ENCODE assay signal across 1 cellular context in genomic region chr12:116333402-116333801, GRCh38.
TF ChIP-seq lines count a peak whose summit lies in the region.

No MANE protein-coding gene starts in this region.

TF ChIP-seq in H1, 55 proteins besides CTCF, POLR2A, EP300 and RAD21 (continued from another document):
- TF ChIP-seq USF2 (IDR thresholded peaks at IDR 0.05; ENCODE audit: low read length) (no peak), TBP (IDR thresholded peaks at IDR 0.05; ENCODE audit: low read depth, low read length) (no peak), SIN3A (conservative IDR thresholded peaks at IDR 0.05 in 1 of 2, IDR thresholded peaks at IDR 0.05 in 1 of 2; ENCODE audit: low read depth in 1 of 2, low read length in 2 of 2) (no peak), NANOG (IDR thresholded peaks at IDR 0.05; ENCODE audit: insufficient read depth, low read depth, low read length, poor library complexity, severe bottlenecking) (no peak), GTF2F1 (IDR thresholded peaks at IDR 0.05; ENCODE audit: borderline replicate concordance, low read depth, low read length) (no peak), KDM4A (IDR thresholded peaks at IDR 0.05; ENCODE audit: low read depth, low read length, severe bottlenecking) (no peak), E2F6 (IDR thresholded peaks at IDR 0.05) (no peak), NRF1 (IDR thresholded peaks at IDR 0.05; ENCODE audit: low read depth, low read length) (no peak), SRF (IDR thresholded peaks at IDR 0.05; ENCODE audit: low read depth, low read length) (no peak), SP4 (IDR thresholded peaks at IDR 0.05; ENCODE audit: low read length) (no peak), RBBP5 (IDR thresholded peaks at IDR 0.05; ENCODE audit: borderline replicate concordance, low read depth, low read length) (no peak), RFX5 (IDR thresholded peaks at IDR 0.05; ENCODE audit: borderline replicate concordance, low read depth, low read length) (no peak)
